23 cellular contexts compared by ENCODE assay signal in the genomic region with DNA sequence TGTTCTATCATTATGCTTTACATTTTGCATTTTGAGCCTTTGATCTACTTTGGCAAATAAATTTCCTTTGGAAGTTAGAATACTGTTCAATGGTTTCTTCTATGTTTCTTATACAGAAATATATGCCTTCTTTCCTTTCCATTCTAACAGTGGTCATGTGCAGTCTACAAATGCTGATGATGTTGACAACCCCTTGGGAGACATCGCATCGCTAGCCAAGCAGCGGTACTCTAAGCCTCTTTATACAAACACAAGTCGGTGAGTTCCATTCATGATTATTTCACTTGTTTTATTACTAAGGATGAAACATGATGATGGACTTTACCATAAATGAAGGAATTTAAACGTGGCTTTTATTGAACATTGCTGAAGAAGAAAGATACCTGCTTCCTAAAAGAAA. TPM values are rescaled to one million over a fixed set of nuclear protein-coding genes. Genes with fewer than 3 reads are reported as not detected.
"Had no signal": no experiment of that assay in that cellular context is flagged by ENCODE, and none has a peak within 500 bp of the region (broad histone marks: within the 10 kb centered on the region; RNA-seq: fewer than 3 reads in every experiment).

No MANE protein-coding gene starts in this region.

- H3K4me3 ChIP-seq: gastrocnemius medialis, heart right ventricle, prostate gland, right lobe of liver, stomach, thoracic aorta, transverse colon had no signal

- H3K4me1 ChIP-seq: gastrocnemius medialis, parathyroid adenoma, prostate gland, right lobe of liver had no signal

- H3K27me3 ChIP-seq: right lobe of liver, transverse colon had no signal

- H3K4me3 Mint-ChIP-seq: naive thymus-derived CD4-positive, alpha-beta T cell; nephron progenitor cell; stimulated activated effector memory CD8-positive, alpha-beta T cell treated with anti-CD3 and anti-CD28 coated beads, Interleukin-12 subunit alpha, Interleukin-12 subunit beta, amount 100 ng/mL, for 72 hours had no signal

- H3K27ac ChIP-seq: gastrocnemius medialis, heart right ventricle, parathyroid adenoma, prostate gland, right lobe of liver, stomach, thoracic aorta, transverse colon had no signal

- H2AFZ ChIP-seq: parathyroid adenoma had no signal

- H3K27ac Mint-ChIP-seq: naive thymus-derived CD4-positive, alpha-beta T cell; nephron progenitor cell; stimulated activated effector memory CD8-positive, alpha-beta T cell treated with anti-CD3 and anti-CD28 coated beads, Interleukin-12 subunit alpha, Interleukin-12 subunit beta, amount 100 ng/mL, for 72 hours had no signal

- H3K9me3 Mint-ChIP-seq: naive thymus-derived CD4-positive, alpha-beta T cell; nephron progenitor cell; stimulated activated effector memory CD8-positive, alpha-beta T cell treated with anti-CD3 and anti-CD28 coated beads, Interleukin-12 subunit alpha, Interleukin-12 subunit beta, amount 100 ng/mL, for 72 hours had no signal

- H3K9ac ChIP-seq: parathyroid adenoma had no signal

- DNase-seq: effector memory CD4-positive, alpha-beta T cell; gastrocnemius medialis; heart right ventricle; hypothalamus; islet precursor cell; mammary epithelial cell; naive thymus-derived CD4-positive, alpha-beta T cell; nephron progenitor cell; right lobe of liver; stimulated activated CD4-positive, alpha-beta T cell treated with anti-CD3 and anti-CD28 coated beads, Interleukin-4, amount 100 ng/mL, for 1 hour; stimulated activated CD8-positive, alpha-beta memory T cell treated with anti-CD3 and anti-CD28 coated beads, Interleukin-4, amount 100 ng/mL, for 48 hours; stomach; substantia nigra; transverse colon had no signal

- H3K36me3 ChIP-seq: gastrocnemius medialis, heart right ventricle, prostate gland, right lobe of liver, stomach, thoracic aorta, transverse colon had no signal

- H3K4me1 Mint-ChIP-seq: nephron progenitor cell; stimulated activated effector memory CD8-positive, alpha-beta T cell treated with anti-CD3 and anti-CD28 coated beads, Interleukin-12 subunit alpha, Interleukin-12 subunit beta, amount 100 ng/mL, for 72 hours had no signal

- H3K36me3 Mint-ChIP-seq: naive thymus-derived CD4-positive, alpha-beta T cell; stimulated activated effector memory CD8-positive, alpha-beta T cell treated with anti-CD3 and anti-CD28 coated beads, Interleukin-12 subunit alpha, Interleukin-12 subunit beta, amount 100 ng/mL, for 72 hours had no signal

- ATAC-seq: esophagus mucosa; gastrocnemius medialis; heart right ventricle; left lobe of liver; naive thymus-derived CD4-positive, alpha-beta T cell; right lobe of liver; stimulated activated effector memory CD8-positive, alpha-beta T cell treated with anti-CD3 and anti-CD28 coated beads, Interleukin-12 subunit alpha, Interleukin-12 subunit beta, amount 100 ng/mL, for 72 hours had no signal

- H3K79me2 ChIP-seq: parathyroid adenoma had no signal

- H3K9me3 ChIP-seq: gastrocnemius medialis, heart right ventricle, prostate gland, right lobe of liver, stomach, thoracic aorta, transverse colon had no signal

RNA-seq across cellular contexts. Expression of a gene that starts 48.1 kb away (rescaled TPM):
- total RNA-seq: esophagus mucosa; fibroblast of lung; gastrocnemius medialis; heart right ventricle; left lobe of liver; naive thymus-derived CD4-positive, alpha-beta T cell; omental fat pad; renal cortical epithelial cell; right lobe of liver; stomach; thoracic aorta; transverse colon had no signal
